In the genomic region with DNA sequence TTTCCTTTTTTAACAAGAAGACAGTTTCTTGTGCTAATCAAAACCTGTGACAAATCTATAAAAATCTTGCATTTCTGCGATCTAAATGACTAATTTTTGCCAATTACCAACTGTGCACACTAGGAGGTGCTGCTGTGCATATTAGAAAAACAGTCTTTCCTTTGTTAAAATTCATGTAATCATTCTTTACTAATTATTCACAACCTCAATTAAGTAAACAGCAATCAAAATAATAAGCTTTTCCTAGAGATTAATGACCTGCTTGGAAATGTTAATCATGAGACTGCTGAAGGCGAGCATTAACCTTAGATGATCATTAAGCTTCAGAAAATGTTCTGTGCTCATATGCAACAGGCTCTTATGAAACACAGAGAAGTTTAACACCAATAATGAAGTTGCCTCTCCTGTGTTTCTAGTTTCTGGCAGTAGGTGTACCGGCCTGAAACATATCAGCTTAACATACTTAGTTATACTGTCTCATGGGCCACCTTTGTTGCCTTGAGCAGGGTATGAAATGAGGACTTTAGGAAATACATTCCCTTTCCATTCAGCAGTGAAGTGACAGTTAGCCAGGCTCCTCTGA, we compare ENCODE assay signal across 8 cellular contexts. TPM values are rescaled to one million over a fixed set of nuclear protein-coding genes. Genes with fewer than 3 reads are reported as not detected.
DNase-seq lines count a peak whose midpoint lies in the region; ATAC-seq and TF ChIP-seq lines count a peak whose summit lies in the region.

No MANE protein-coding gene starts in this region.

- H3K4me3 ChIP-seq in left ventricle myocardium inferior = no peak overlapping the region
- H3K4me3 ChIP-seq in spleen = no peak overlapping the region

- CTCF ChIA-PET in activated naive CD4-positive, alpha-beta T cell treated with anti-CD3 and anti-CD28 coated beads, Interleukin-2, amount 10 ng/mL, durations not matched to agents 7 days and 5 days (lab: Charles Lee) = interaction anchor here (0.7 to 5.4 kb wide), 20 partner anchors 10 to 184 kb away, joined by 3 to 44 read pairs (median 4); a partner anchor contains a TSS

- H3K27me3 ChIP-seq in left ventricle myocardium inferior (ENCODE audit: low read depth) (no peaks in the 10 kb centered on the region), spleen (replicated peaks in 1 of 7) (no peaks in the 10 kb centered on the region)

- H3K36me3 ChIP-seq in left ventricle myocardium inferior (no peaks in the 10 kb centered on the region), spleen (no peaks in the 10 kb centered on the region)

- intact Hi-C loops in left ventricle myocardium inferior (cut with micrococcal nuclease) (loop anchor here (5.0 to 10.0 kb wide), 3 partner anchors 71 to 183 kb away; a partner anchor contains a TSS), spleen (cut with DNase I; ENCODE audit: low total_unique reads) (loop anchor here (5.0 to 10.0 kb wide), 2 partner anchors 111 to 183 kb away; no protein-coding TSS in a partner anchor)

- WGBS in spleen, 5 donors = 14 to 28% (median 20%) methylated on average over 3 of the region's 3 CpGs

- H3K4me1 ChIP-seq in left ventricle myocardium inferior (peaks cover 16% of the 10 kb centered on the region), spleen (peaks cover 0 to 18% (median 6%) of the 10 kb centered on the region in 6 donors)

- H3K27ac ChIP-seq in left ventricle myocardium inferior (replicated peaks) (peak overlapping the region; percentile 20), spleen (no peak overlapping the region)

- no peaks in the 10 kb centered on the region for H3K36me3 Mint-ChIP-seq in activated naive CD4-positive, alpha-beta T cell treated with anti-CD3 and anti-CD28 coated beads, Interleukin-2, amount 10 ng/mL, durations not matched to agents 7 days and 5 days

- no peak for TF ChIP-seq POLR2A in spleen (IDR thresholded peaks at IDR 0.05)

- H3K9me3 ChIP-seq in left ventricle myocardium inferior (replicated peaks) (no peaks in the 10 kb centered on the region), spleen (no peaks in the 10 kb centered on the region)

- no peak overlapping the region for H3K27ac Mint-ChIP-seq in activated naive CD4-positive, alpha-beta T cell treated with anti-CD3 and anti-CD28 coated beads, Interleukin-2, amount 10 ng/mL, durations not matched to agents 7 days and 5 days

- no peak overlapping the region for H3K4me3 Mint-ChIP-seq in activated naive CD4-positive, alpha-beta T cell treated with anti-CD3 and anti-CD28 coated beads, Interleukin-2, amount 10 ng/mL, durations not matched to agents 7 days and 5 days

- H3K27me3 Mint-ChIP-seq in activated naive CD4-positive, alpha-beta T cell treated with anti-CD3 and anti-CD28 coated beads, Interleukin-2, amount 10 ng/mL, durations not matched to agents 7 days and 5 days = no peaks in the 10 kb centered on the region

- peak; percentile 85 for TF ChIP-seq CTCF in left ventricle myocardium inferior (IDR thresholded peaks at IDR 0.05; ENCODE audit: borderline replicate concordance)
- TF ChIP-seq CTCF in spleen (IDR thresholded peaks at IDR 0.05 in 8 of 11, conservative IDR thresholded peaks at IDR 0.05 in 3 of 11) = peak; percentile 39 to 78 (median 71)

- DNase-seq in activated gamma-delta T cell treated with Interleukin-2 at 50 U/mL for 16 hours = peak; percentile 18
- no peak for DNase-seq in activated gamma-delta T cell (lab: John Stamatoyannopoulos, UW)
- peak; percentile 0 for DNase-seq in NCI-H1105 (lab: John Stamatoyannopoulos, UW)
- peak; percentile 47 for DNase-seq in activated naive CD4-positive, alpha-beta T cell treated with anti-CD3 and anti-CD28 coated beads, Interleukin-2, amount 10 ng/mL, durations not matched to agents 7 days and 5 days
- DNase-seq in left ventricle myocardium inferior = no peak
- DNase-seq in spleen = no peak
- DNase-seq in activated effector memory CD4-positive, alpha-beta T cell treated with Interleukin-2 at 50 U/mL for 16 hours = no peak

- H3K4me1 Mint-ChIP-seq in activated naive CD4-positive, alpha-beta T cell treated with anti-CD3 and anti-CD28 coated beads, Interleukin-2, amount 10 ng/mL, durations not matched to agents 7 days and 5 days = no peaks in the 10 kb centered on the region

- no peaks in the 10 kb centered on the region for H3K9me3 Mint-ChIP-seq in activated naive CD4-positive, alpha-beta T cell treated with anti-CD3 and anti-CD28 coated beads, Interleukin-2, amount 10 ng/mL, durations not matched to agents 7 days and 5 days

- no peak for ATAC-seq in GM19463 (IDR thresholded peaks at IDR 0.05; ENCODE audit: unreplicated experiment)

RNA-seq across cellular contexts. Expression of a gene that starts 17.7 kb away (rescaled TPM):
- total RNA-seq in left ventricle myocardium inferior (2.8 TPM), spleen (1 to 10 TPM; 2.2 to 6.5 (median 3.6) TPM)
- polyA plus RNA-seq in spleen = 1 to 10 TPM; 1.3 to 3.2 (median 2.5) TPM

RNA-seq across cellular contexts. Expression of a gene that starts 18.5 kb away (rescaled TPM):
- total RNA-seq in left ventricle myocardium inferior (not detected), spleen (1 to 10 TPM in 3 of 7 donors, under 1 TPM in 3, not detected in 1; 0.23 to 2.1 (median 1.0) TPM)
- 1 to 10 TPM in 2 of 3 donors, under 1 TPM in 1; 0.70 to 2.8 (median 1.1) TPM for polyA plus RNA-seq in spleen

RNA-seq across cellular contexts. Expression of a gene that starts 44.4 kb away (rescaled TPM):
- total RNA-seq in left ventricle myocardium inferior (0.14 TPM), spleen (under 1 TPM in 5 of 7 donors, not detected in 2; 0.23 to 0.83 (median 0.38) TPM)
- 1 to 10 TPM in 1 of 3 donors, under 1 TPM in 2; 0.70 to 1.1 (median 0.83) TPM for polyA plus RNA-seq in spleen

Comparison
In these comparisons a context has a peak if more than half of its experiments do, and no peak if none do; other contexts are left out.
1. DNase-seq: peak in activated gamma-delta T cell treated with Interleukin-2 at 50 U/mL for 16 hours (single experiment), NCI-H1105 (single experiment) and activated naive CD4-positive, alpha-beta T cell treated with anti-CD3 and anti-CD28 coated beads, Interleukin-2, amount 10 ng/mL, durations not matched to agents 7 days and 5 days (single experiment); none in activated gamma-delta T cell (single experiment), left ventricle myocardium inferior (single experiment), spleen (single experiment) and activated effector memory CD4-positive, alpha-beta T cell treated with Interleukin-2 at 50 U/mL for 16 hours (single experiment).